Comparison of ENCODE assay signal across 19 cellular contexts in genomic region chr11:2664331-2664730, GRCh38. TPM values are rescaled to one million over a fixed set of nuclear protein-coding genes. Genes with fewer than 3 reads are reported as not detected.
DNase-seq lines count a peak whose midpoint lies in the region; ATAC-seq and TF ChIP-seq lines count a peak whose summit lies in the region.
"Had no signal": no experiment of that assay in that cellular context is flagged by ENCODE, and none has a peak within 500 bp of the region (broad histone marks: within the 10 kb centered on the region; RNA-seq: fewer than 3 reads in every experiment).

No MANE protein-coding gene starts in this region.

- TF ChIP-seq CTCF in coronary artery (IDR thresholded peaks at IDR 0.05): no peak
- no peak for TF ChIP-seq CTCF in lower leg skin (IDR thresholded peaks at IDR 0.05)
- no peak for TF ChIP-seq CTCF in progenitor cell of endocrine pancreas (IDR thresholded peaks at IDR 0.05; ENCODE audit: unreplicated experiment)

- intact Hi-C loops in activated CD4-positive, alpha-beta T cell treated with anti-CD3 and anti-CD28 coated beads, Interleukin-2, amount 10 ng/mL, durations not matched to agents 24 days and 14 days (cut with micrococcal nuclease): no loop called here
- intact Hi-C loops in activated CD4-positive, alpha-beta T cell treated with anti-CD3 and anti-CD28 coated beads for 36 hours (cut with DNase I, micrococcal nuclease): no loop called here
- intact Hi-C loops in lower leg skin (cut with DNase I; ENCODE audit: low total_unique reads): no loop called here

- H3K4me1 Mint-ChIP-seq in activated CD4-positive, alpha-beta T cell treated with anti-CD3 and anti-CD28 coated beads, Interleukin-2, amount 10 ng/mL, durations not matched to agents 24 days and 14 days: no peaks in the 10 kb centered on the region
- H3K4me1 Mint-ChIP-seq in activated CD4-positive, alpha-beta T cell treated with anti-CD3 and anti-CD28 coated beads for 36 hours: no peaks in the 10 kb centered on the region
- H3K4me1 Mint-ChIP-seq in progenitor cell of endocrine pancreas (ENCODE audit: low read depth): peaks cover 9% of the 10 kb centered on the region
- H3K4me1 Mint-ChIP-seq: CD14-positive monocyte, IgD-negative memory B cell had no signal

- H3K4me3 ChIP-seq in coronary artery: no peak overlapping the region
- H3K4me3 ChIP-seq in lower leg skin (ENCODE audit: low read depth, poor library complexity, severe bottlenecking): no peak overlapping the region

- DNase-seq in activated CD4-positive, alpha-beta T cell treated with anti-CD3 and anti-CD28 coated beads, Interleukin-2, amount 10 ng/mL, durations not matched to agents 24 days and 14 days: peak; percentile 39
- DNase-seq in activated CD4-positive, alpha-beta T cell treated with anti-CD3 and anti-CD28 coated beads for 36 hours: no peak
- DNase-seq in coronary artery (ENCODE audit: low spot score) (peak; percentile 62), lower leg skin (ENCODE audit: low spot score in 2 of 2) (peak; percentile 2 to 75), progenitor cell of endocrine pancreas (ENCODE audit: low spot score, unreplicated experiment) (peak; percentile 1), UCSD-AML1 (lab: John Stamatoyannopoulos, UW; ENCODE audit: unreplicated experiment) (no peak), middle frontal gyrus (ENCODE audit: extremely low spot score, low spot score) (no peak)
- DNase-seq: DMS79 treated with DMSO at 0.1 percent for 48 hours, HCEC 1CT, Karpas-422, NCI-H1417 treated with DMSO at 0.1 percent for 48 hours, NCI-H187 treated with DMSO at 0.1 percent for 48 hours, NCI-H345, NCI-H524 treated with DMSO at 0.1 percent for 48 hours had no signal

- peaks cover 5% of the 10 kb centered on the region for H3K9me3 Mint-ChIP-seq in activated CD4-positive, alpha-beta T cell treated with anti-CD3 and anti-CD28 coated beads, Interleukin-2, amount 10 ng/mL, durations not matched to agents 24 days and 14 days
- no peaks in the 10 kb centered on the region for H3K9me3 Mint-ChIP-seq in activated CD4-positive, alpha-beta T cell treated with anti-CD3 and anti-CD28 coated beads for 36 hours (ENCODE audit: low read depth)
- H3K9me3 Mint-ChIP-seq in progenitor cell of endocrine pancreas (ENCODE audit: low read depth): peaks cover 19% of the 10 kb centered on the region

- CTCF ChIA-PET in activated CD4-positive, alpha-beta T cell treated with anti-CD3 and anti-CD28 coated beads for 36 hours (lab: Charles Lee): interaction anchor here (0.8 to 1.1 kb wide), 2 partner anchors 20 to 45 kb away, joined by 3 read pairs; no protein-coding TSS in a partner anchor

- H3K36me3 Mint-ChIP-seq in activated CD4-positive, alpha-beta T cell treated with anti-CD3 and anti-CD28 coated beads, Interleukin-2, amount 10 ng/mL, durations not matched to agents 24 days and 14 days (ENCODE audit: low read depth): peaks cover 10% of the 10 kb centered on the region
- H3K36me3 Mint-ChIP-seq in activated CD4-positive, alpha-beta T cell treated with anti-CD3 and anti-CD28 coated beads for 36 hours (ENCODE audit: low read depth): peaks cover 6% of the 10 kb centered on the region
- peaks cover 43% of the 10 kb centered on the region for H3K36me3 Mint-ChIP-seq in progenitor cell of endocrine pancreas (ENCODE audit: insufficient read depth)

- POLR2A ChIA-PET in activated CD4-positive, alpha-beta T cell treated with anti-CD3 and anti-CD28 coated beads for 36 hours (lab: Charles Lee): no interaction called here

- no peak overlapping the region for H3K4me3 Mint-ChIP-seq in activated CD4-positive, alpha-beta T cell treated with anti-CD3 and anti-CD28 coated beads, Interleukin-2, amount 10 ng/mL, durations not matched to agents 24 days and 14 days
- H3K4me3 Mint-ChIP-seq in activated CD4-positive, alpha-beta T cell treated with anti-CD3 and anti-CD28 coated beads for 36 hours: no peak overlapping the region
- no peak overlapping the region for H3K4me3 Mint-ChIP-seq in progenitor cell of endocrine pancreas (ENCODE audit: low read depth)
- H3K4me3 Mint-ChIP-seq: CD14-positive monocyte, IgD-negative memory B cell had no signal

- H3K27me3 Mint-ChIP-seq in activated CD4-positive, alpha-beta T cell treated with anti-CD3 and anti-CD28 coated beads, Interleukin-2, amount 10 ng/mL, durations not matched to agents 24 days and 14 days: no peaks in the 10 kb centered on the region
- no peaks in the 10 kb centered on the region for H3K27me3 Mint-ChIP-seq in activated CD4-positive, alpha-beta T cell treated with anti-CD3 and anti-CD28 coated beads for 36 hours
- H3K27me3 Mint-ChIP-seq in progenitor cell of endocrine pancreas: no peaks in the 10 kb centered on the region
- H3K27me3 Mint-ChIP-seq: IgD-negative memory B cell had no signal

- H3K27ac ChIP-seq in coronary artery: no peak overlapping the region
- H3K27ac ChIP-seq: 22Rv1 had no signal

- no peak for TF ChIP-seq POLR2A in lower leg skin (IDR thresholded peaks at IDR 0.05)

- 88 to 94% methylated on average over 10 of the region's 10 CpGs for WGBS in lower leg skin, 2 donors

- no peak overlapping the region for H3K27ac Mint-ChIP-seq in activated CD4-positive, alpha-beta T cell treated with anti-CD3 and anti-CD28 coated beads, Interleukin-2, amount 10 ng/mL, durations not matched to agents 24 days and 14 days
- H3K27ac Mint-ChIP-seq in activated CD4-positive, alpha-beta T cell treated with anti-CD3 and anti-CD28 coated beads for 36 hours: no peak overlapping the region
- no peak overlapping the region for H3K27ac Mint-ChIP-seq in progenitor cell of endocrine pancreas
- H3K27ac Mint-ChIP-seq: IgD-negative memory B cell had no signal

- no peak for ATAC-seq in activated CD4-positive, alpha-beta T cell treated with anti-CD3 and anti-CD28 coated beads for 36 hours
- no peak for ATAC-seq in GM21528 (IDR thresholded peaks at IDR 0.05; ENCODE audit: low FRiP score, unreplicated experiment)
- ATAC-seq: Panc1 had no signal

RNA-seq across cellular contexts. Expression of gene KCNQ1OT1, which starts 35.5 kb away (rescaled TPM):
- 0.59 and 0.61 TPM in 2 replicates for total RNA-seq in activated CD4-positive, alpha-beta T cell treated with anti-CD3 and anti-CD28 coated beads, Interleukin-2, amount 10 ng/mL, durations not matched to agents 24 days and 14 days
- total RNA-seq in activated CD4-positive, alpha-beta T cell treated with anti-CD3 and anti-CD28 coated beads for 36 hours: under 1 TPM; 0.16 TPM
- total RNA-seq in lower leg skin: 1 to 10 TPM in 1 of 4 donors, under 1 TPM in 3; 0.63 to 1.8 (median 0.91) TPM
- 18.0 and 18.7 TPM in 2 replicates for total RNA-seq in progenitor cell of endocrine pancreas

Comparison
In these comparisons a context has a peak if more than half of its experiments do, and no peak if none do; other contexts are left out.
1. DNase-seq: peak in activated CD4-positive, alpha-beta T cell treated with anti-CD3 and anti-CD28 coated beads, Interleukin-2, amount 10 ng/mL, durations not matched to agents 24 days and 14 days (single experiment), coronary artery (single experiment), lower leg skin (2 of 2) and progenitor cell of endocrine pancreas (single experiment); none in activated CD4-positive, alpha-beta T cell treated with anti-CD3 and anti-CD28 coated beads for 36 hours (single experiment), UCSD-AML1 (single experiment) and middle frontal gyrus (single experiment).